9 cellular contexts compared by ENCODE assay signal in the genomic region with DNA sequence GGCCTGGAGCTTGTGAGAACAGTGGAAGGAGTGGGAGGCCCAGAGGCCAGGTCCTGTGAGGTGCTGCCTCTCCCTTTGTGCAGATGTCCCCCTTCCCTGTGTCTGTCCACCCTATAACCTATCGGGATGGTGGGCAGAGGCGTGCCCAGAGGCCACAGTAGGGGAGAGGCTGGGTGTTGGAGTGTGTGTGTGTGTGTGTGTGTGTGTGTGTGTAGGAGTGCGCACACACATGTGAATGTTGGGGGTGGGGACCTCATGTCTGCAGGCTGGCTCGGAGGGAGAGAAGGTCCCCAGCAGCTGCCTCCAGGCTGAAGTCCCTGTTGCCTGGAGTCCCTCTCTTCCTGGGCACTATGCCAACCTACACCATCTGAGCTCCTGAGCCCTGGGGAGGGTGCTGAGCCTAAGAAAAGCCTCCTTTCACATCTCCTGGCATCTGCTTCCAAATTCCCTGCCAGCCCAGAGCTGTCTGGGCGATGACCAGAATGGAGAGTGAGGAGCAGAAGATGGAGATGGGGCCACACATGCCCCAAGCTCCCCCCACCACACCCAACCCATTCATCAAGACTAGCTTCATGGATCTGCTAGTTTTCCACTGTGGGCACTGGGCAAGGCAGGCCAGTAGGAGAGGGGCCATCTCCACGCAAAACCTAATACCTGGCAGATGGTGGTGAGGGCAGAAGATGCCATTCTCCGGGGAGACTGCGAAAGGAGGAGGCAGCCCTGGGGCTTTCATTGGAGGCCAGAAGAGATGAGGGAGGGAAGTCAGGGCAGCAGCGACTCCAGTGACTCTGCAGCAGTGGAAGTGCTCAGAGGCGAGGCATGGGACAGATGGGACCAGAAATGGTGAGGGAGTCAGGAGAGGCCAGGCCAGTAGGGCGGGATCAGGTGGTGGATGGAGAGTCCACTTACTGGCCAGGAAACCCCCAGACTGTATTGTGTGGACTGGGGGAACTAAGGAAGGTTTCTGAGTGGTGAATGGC. TPM values are rescaled to one million over a fixed set of nuclear protein-coding genes. Genes with fewer than 3 reads are reported as not detected.
A peak's percentile ranks its signal among the peaks of the same experiment; 100 is the strongest.
DNase-seq lines count a peak whose midpoint lies in the region; ATAC-seq and TF ChIP-seq lines count a peak whose summit lies in the region.
"Had no signal": no experiment of that assay in that cellular context is flagged by ENCODE, and none has a peak within 500 bp of the region (broad histone marks: within the 10 kb centered on the region; RNA-seq: fewer than 3 reads in every experiment).

No MANE protein-coding gene starts in this region.

- no peaks in the 10 kb centered on the region for H4K20me1 ChIP-seq in BLaER1

- H3K9ac ChIP-seq in BLaER1 (no peak overlapping the region), muscle layer of colon (ENCODE audit: low read length) (peak overlapping the region; percentile 28)
- H3K9ac ChIP-seq: BLaER1 treated with 17β-estradiol and CSF1 and Interleukin-3, amounts not matched to agents 10 nM and 100 nM had no signal

- intact Hi-C loops in adrenal gland (cut with DNase I), result no loop called here

- H3K36me3 ChIP-seq in BLaER1 (no peaks in the 10 kb centered on the region), adrenal gland (replicated peaks in 1 of 2) (no peaks in the 10 kb centered on the region), muscle layer of colon (ENCODE audit: insufficient read depth, low read length) (no peaks in the 10 kb centered on the region)
- H3K36me3 ChIP-seq: BLaER1 treated with 17β-estradiol and CSF1 and Interleukin-3, amounts not matched to agents 10 nM and 100 nM had no signal

- DNase-seq in NCI-H1436 treated with DMSO at 0.1 percent for 48 hours (lab: John Stamatoyannopoulos, UW) (peak; percentile 46), adrenal gland (peak in 5 of 7 donors; percentile 57 to 78 (median 71)), OCI-M1 (lab: John Stamatoyannopoulos, UW) (no peak)
- DNase-seq in activated CD4-positive, CD25-positive, alpha-beta regulatory T cell (lab: John Stamatoyannopoulos, UW), result no peak

- TF ChIP-seq POLR2A in adrenal gland (IDR thresholded peaks at IDR 0.05), result no peak
- no peak for TF ChIP-seq POLR2A in GM18505 (IDR thresholded peaks at IDR 0.05; ENCODE audit: borderline replicate concordance, extremely low read depth, insufficient read depth, insufficient read length)

- ATAC-seq in GM18502 (IDR thresholded peaks at IDR 0.05; ENCODE audit: poor library complexity, unreplicated experiment), result no peak
- ATAC-seq in GM18505 (IDR thresholded peaks at IDR 0.05; ENCODE audit: unreplicated experiment), result no peak

- TF ChIP-seq CTCF in adrenal gland (IDR thresholded peaks at IDR 0.05), result no peak

- H3K4me2 ChIP-seq in BLaER1, result peak overlapping the region; percentile 19; the same call in 1 of the 2 replicates

- H3K27ac ChIP-seq in BLaER1 (no peak overlapping the region), adrenal gland (peak overlapping the region; percentile 68 to 98 (median 79)), muscle layer of colon (ENCODE audit: low read depth, low read length) (peak overlapping the region; percentile 79)
- H3K27ac ChIP-seq: BLaER1 treated with 17β-estradiol and CSF1 and Interleukin-3, amounts not matched to agents 10 nM and 100 nM had no signal

- H3K27me3 ChIP-seq in BLaER1 (no peaks in the 10 kb centered on the region), adrenal gland (no peaks in the 10 kb centered on the region), muscle layer of colon (ENCODE audit: control insufficient read depth in 1 of 2, insufficient read depth in 2 of 2, low read length in 2 of 2) (no peaks in the 10 kb centered on the region)
- H3K27me3 ChIP-seq: BLaER1 treated with 17β-estradiol and CSF1 and Interleukin-3, amounts not matched to agents 10 nM and 100 nM had no signal

- no peaks in the 10 kb centered on the region; the same call in 1 of the 2 replicates for H3K9me3 ChIP-seq in BLaER1
- H3K9me3 ChIP-seq in adrenal gland (replicated peaks in 1 of 3), result no peaks in the 10 kb centered on the region
- H3K9me3 ChIP-seq in muscle layer of colon (ENCODE audit: low read length), result no peaks in the 10 kb centered on the region
- H3K9me3 ChIP-seq: BLaER1 treated with 17β-estradiol and CSF1 and Interleukin-3, amounts not matched to agents 10 nM and 100 nM had no signal

- no peak overlapping the region for H3K4me3 ChIP-seq in BLaER1
- no peak overlapping the region for H3K4me3 ChIP-seq in adrenal gland
- H3K4me3 ChIP-seq in muscle layer of colon (ENCODE audit: low read depth in 1 of 2, low read length in 2 of 2), result no peak overlapping the region
- H3K4me3 ChIP-seq: BLaER1 treated with 17β-estradiol and CSF1 and Interleukin-3, amounts not matched to agents 10 nM and 100 nM had no signal

- 73 to 86% (median 78%) methylated on average over 10 to 11 of the region's 11 CpGs for WGBS in adrenal gland, 4 donors

- H3K4me1 ChIP-seq in BLaER1 (peaks cover 32% of the 10 kb centered on the region), adrenal gland (replicated peaks in 1 of 2) (peaks cover 67 to 97% of the 10 kb centered on the region in 2 donors), muscle layer of colon (ENCODE audit: insufficient read depth, low read length) (peaks cover 56% of the 10 kb centered on the region)

RNA-seq across cellular contexts. Expression of a gene that starts 20.3 kb away (rescaled TPM):
- total RNA-seq in adrenal gland, result 100 to 1,000 TPM; 366 to 595 (median 455) TPM
- polyA plus RNA-seq in adrenal gland, result 100 to 1,000 TPM; 133 to 325 (median 160) TPM

RNA-seq across cellular contexts. Expression of a gene that starts 51.3 kb away (rescaled TPM):
- total RNA-seq in adrenal gland, result 10 to 100 TPM; 51.0 to 92.4 (median 68.3) TPM
- polyA plus RNA-seq in adrenal gland, result 10 to 100 TPM; 20.0 to 49.8 (median 23.7) TPM

Comparison
In these comparisons a context has a peak if more than half of its experiments do, and no peak if none do; other contexts are left out.
1. DNase-seq: peak in NCI-H1436 treated with DMSO at 0.1 percent for 48 hours (single experiment) and adrenal gland (5 of 7); none in OCI-M1 (single experiment) and activated CD4-positive, CD25-positive, alpha-beta regulatory T cell (0 of 4).